In genomic region chr2:101064868-101065549, GRCh38 we compare ENCODE assay signal across 9 cellular contexts.
DNase-seq lines count a peak whose midpoint lies in the region; ATAC-seq and TF ChIP-seq lines count a peak whose summit lies in the region.
"Had no signal": no experiment of that assay in that cellular context is flagged by ENCODE, and none has a peak within 500 bp of the region (broad histone marks: within the 10 kb centered on the region; RNA-seq: fewer than 3 reads in every experiment).

No MANE protein-coding gene starts in this region.

- TF ChIP-seq CTCF in fibroblast of mammary gland (conservative IDR thresholded peaks at IDR 0.05; ENCODE audit: control insufficient read depth, insufficient read depth, low read depth, low read length): no peak
- no peak for TF ChIP-seq CTCF in retinal pigment epithelial cell (conservative IDR thresholded peaks at IDR 0.05; ENCODE audit: low read depth, low read length)

- peak; percentile 67 for ATAC-seq in GM19395 (IDR thresholded peaks at IDR 0.05; ENCODE audit: unreplicated experiment)

- peak; percentile 74 for DNase-seq in NCI-H345 (lab: John Stamatoyannopoulos, UW)
- peak; percentile 80 for DNase-seq in fibroblast of mammary gland (ENCODE audit: low read depth)
- DNase-seq in retinal pigment epithelial cell (ENCODE audit: low read depth): peak; percentile 10
- DNase-seq in NCI-H2227 (lab: John Stamatoyannopoulos, UW; ENCODE audit: unreplicated experiment): no peak
- DNase-seq in CD1c-positive myeloid dendritic cell (ENCODE audit: extremely low spot score): no peak
- no peak for DNase-seq in SIG-M5 (lab: John Stamatoyannopoulos, UW)
- no peak for DNase-seq in NCI-H1436 (lab: John Stamatoyannopoulos, UW)
- DNase-seq: GOT3 had no signal

- H3K4me3 ChIP-seq in fibroblast of mammary gland (ENCODE audit: control insufficient read depth, low read depth, low read length): no peak overlapping the region
- no peak overlapping the region for H3K4me3 ChIP-seq in retinal pigment epithelial cell (ENCODE audit: low read length)

Comparison
In these comparisons a context has a peak if more than half of its experiments do, and no peak if none do; other contexts are left out.
1. DNase-seq: peak in NCI-H345 (single experiment), fibroblast of mammary gland (single experiment) and retinal pigment epithelial cell (single experiment); none in NCI-H2227 (single experiment), CD1c-positive myeloid dendritic cell (single experiment), SIG-M5 (single experiment) and NCI-H1436 (single experiment).